In the genomic region with DNA sequence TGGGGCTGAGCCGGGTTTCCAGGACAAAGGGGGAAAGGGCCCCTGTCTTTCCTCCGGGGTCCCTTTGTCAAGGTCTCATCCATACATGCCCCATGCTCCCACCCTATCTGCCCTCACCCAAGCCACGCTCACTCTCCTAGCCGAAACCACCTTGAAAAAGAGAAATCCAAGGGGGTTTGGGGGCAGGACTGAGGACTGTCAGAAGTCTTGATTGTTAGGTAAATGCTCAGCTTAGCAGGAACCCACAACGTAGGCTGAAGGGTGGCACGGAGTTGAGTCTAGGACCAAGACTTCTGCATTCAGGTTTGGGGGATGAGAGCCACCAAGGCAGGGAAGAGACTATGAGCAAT, we compare ENCODE assay signal across 16 cellular contexts. TPM values are rescaled to one million over a fixed set of nuclear protein-coding genes. Genes with fewer than 3 reads are reported as not detected.
DNase-seq lines count a peak whose midpoint lies in the region; ATAC-seq, FAIRE-seq and TF ChIP-seq lines count a peak whose summit lies in the region.
"Had no signal": no experiment of that assay in that cellular context is flagged by ENCODE, and none has a peak within 500 bp of the region (broad histone marks: within the 10 kb centered on the region; RNA-seq: fewer than 3 reads in every experiment).

No MANE protein-coding gene starts in this region.

- peaks cover 33 to 36% of the 10 kb centered on the region in 2 experiments for H3K4me1 Mint-ChIP-seq in H9
- peaks cover 20% of the 10 kb centered on the region for H3K4me1 Mint-ChIP-seq in activated naive CD8-positive, alpha-beta T cell treated with anti-CD3 and anti-CD28 coated beads, Interleukin-2, amount 50 U/mL, for 24 hours
- H3K4me1 Mint-ChIP-seq in naive thymus-derived CD4-positive, alpha-beta T cell, result peaks cover 7 to 40% (median 34%) of the 10 kb centered on the region in 7 donors

- peaks cover 14% of the 10 kb centered on the region for H3K4me1 ChIP-seq in BE2C
- peaks cover 10% of the 10 kb centered on the region; the same call in 1 of the 2 replicates for H3K4me1 ChIP-seq in H9 (ENCODE audit: insufficient read depth, low read length)
- peaks cover 0 to 18% of the 10 kb centered on the region in 2 donors for H3K4me1 ChIP-seq in naive thymus-derived CD4-positive, alpha-beta T cell (ENCODE audit: control insufficient read depth in 2 of 2, insufficient read depth in 2 of 2, low read length in 2 of 2)
- H3K4me1 ChIP-seq: SJSA1 had no signal

- H3K79me1 ChIP-seq in H9 (ENCODE audit: insufficient read depth, low read depth, low read length, poor library complexity, severe bottlenecking), result no peaks in the 10 kb centered on the region

- H3K23me2 ChIP-seq in H9 (ENCODE audit: insufficient read length, low read depth, low read length, poor library complexity, severe bottlenecking), result no peaks in the 10 kb centered on the region

- H2AFZ ChIP-seq in H9 (ENCODE audit: low read length), result no peak overlapping the region

- no peak for DNase-seq in BE2C
- DNase-seq in H9, result peak; percentile 29
- DNase-seq in activated naive CD8-positive, alpha-beta T cell treated with anti-CD3 and anti-CD28 coated beads, Interleukin-2, amount 50 U/mL, for 24 hours, result no peak
- DNase-seq in naive thymus-derived CD4-positive, alpha-beta T cell, result no peak
- DNase-seq in RPMI8226, result no peak
- no peak for DNase-seq in UCSD-AML1 (lab: John Stamatoyannopoulos, UW; ENCODE audit: unreplicated experiment)
- DNase-seq in frontal cortex (ENCODE audit: low spot score in 2 of 2), result no peak
- no peak for DNase-seq in NCI-H146 (lab: John Stamatoyannopoulos, UW)
- DNase-seq: activated CD4-positive, alpha-beta T cell treated with anti-CD3 and anti-CD28 coated beads for 1 hour; NCI-H1417 treated with DMSO at 0.1 percent for 48 hours had no signal

- H3K14ac ChIP-seq in H9 (ENCODE audit: insufficient read depth, low read length), result no peak overlapping the region

- peaks cover 37% of the 10 kb centered on the region for H3K27me3 Mint-ChIP-seq in H9 (ENCODE audit: low read depth)
- H3K27me3 Mint-ChIP-seq in activated naive CD8-positive, alpha-beta T cell treated with anti-CD3 and anti-CD28 coated beads, Interleukin-2, amount 50 U/mL, for 24 hours, result no peaks in the 10 kb centered on the region
- H3K27me3 Mint-ChIP-seq in naive thymus-derived CD4-positive, alpha-beta T cell, result no peaks in the 10 kb centered on the region

- no peak overlapping the region for H4K8ac ChIP-seq in H9 (replicated peaks; ENCODE audit: insufficient read length, low read depth, low read length)

- H3K79me2 ChIP-seq in H9 (ENCODE audit: insufficient read depth, low read length), result no peaks in the 10 kb centered on the region

- no peak overlapping the region for H2AK5ac ChIP-seq in H9 (ENCODE audit: insufficient read length, low read length)

- H3K9me3 ChIP-seq in BE2C, result no peaks in the 10 kb centered on the region
- H3K9me3 ChIP-seq in H9 (ENCODE audit: control insufficient read depth, low read depth, low read length), result no peaks in the 10 kb centered on the region
- no peaks in the 10 kb centered on the region for H3K9me3 ChIP-seq in naive thymus-derived CD4-positive, alpha-beta T cell (ENCODE audit: control insufficient read depth in 2 of 3, low read length in 3 of 3)
- H3K9me3 ChIP-seq: esophagus muscularis mucosa, SJSA1 had no signal

- FAIRE-seq in frontal cortex (lab: Jason Lieb, UNC), result no peak
- FAIRE-seq: bronchial epithelial cell, HTR-8/SVneo had no signal

- no CpG with 5 or more reads among the region's 6 CpGs for WGBS in H9 (ENCODE audit: extremely low coverage, insufficient read length, low lambda C conversion rate)

- H3K4me2 ChIP-seq in H9 (ENCODE audit: insufficient read depth, insufficient read length, low read length), result no peak overlapping the region

- no peak overlapping the region for H3K4ac ChIP-seq in H9 (ENCODE audit: low read depth, low read length)

- H3K36me3 ChIP-seq in BE2C, result 0 out of 2 replicates have a peak, but pooled peaks cover under 1% of the 10 kb centered on the region
- H3K36me3 ChIP-seq in naive thymus-derived CD4-positive, alpha-beta T cell (ENCODE audit: control insufficient read depth in 2 of 3, insufficient read depth in 3 of 3, low read length in 3 of 3), result peaks cover 0 to 19% (median 2%) of the 10 kb centered on the region in 3 experiments

- no peaks in the 10 kb centered on the region for H3K9me3 Mint-ChIP-seq in H9
- H3K9me3 Mint-ChIP-seq in activated naive CD8-positive, alpha-beta T cell treated with anti-CD3 and anti-CD28 coated beads, Interleukin-2, amount 50 U/mL, for 24 hours, result no peaks in the 10 kb centered on the region
- H3K9me3 Mint-ChIP-seq in naive thymus-derived CD4-positive, alpha-beta T cell, result peaks cover 0 to 11% (median 0%) of the 10 kb centered on the region in 11 donors
- H3K9me3 Mint-ChIP-seq: mesothelial cell of epicardium had no signal

- H3T11ph ChIP-seq in H9 (ENCODE audit: low read length), result no peak overlapping the region

- no peak overlapping the region for H2BK20ac ChIP-seq in H9 (ENCODE audit: low read depth, low read length, poor library complexity, severe bottlenecking)

- H2BK12ac ChIP-seq in H9 (ENCODE audit: insufficient read length, low read depth, low read length), result no peak overlapping the region

- no peak overlapping the region for H4K91ac ChIP-seq in H9 (ENCODE audit: insufficient read length, low read depth, low read length)

- H2BK5ac ChIP-seq in H9 (ENCODE audit: insufficient read length, low read length), result no peak overlapping the region

- no peak overlapping the region for H3K27ac ChIP-seq in H9 (ENCODE audit: insufficient read length, low read depth, low read length)
- no peak overlapping the region for H3K27ac ChIP-seq in naive thymus-derived CD4-positive, alpha-beta T cell (ENCODE audit: low read depth, low read length)
- H3K27ac ChIP-seq: C4-2B, esophagus muscularis mucosa, SJSA1 had no signal

- H3K18ac ChIP-seq in H9 (ENCODE audit: insufficient read length, low read depth, low read length), result no peak overlapping the region

- no peak overlapping the region for H3K56ac ChIP-seq in H9 (ENCODE audit: insufficient read length, low read depth, low read length)

- no peak overlapping the region for H4K5ac ChIP-seq in H9 (ENCODE audit: insufficient read length, low read depth, low read length)

- peak overlapping the region in 1 of 3 experiments; percentile 78; a peak in 1 of 7 replicates for H3K27ac Mint-ChIP-seq in H9
- H3K27ac Mint-ChIP-seq in activated naive CD8-positive, alpha-beta T cell treated with anti-CD3 and anti-CD28 coated beads, Interleukin-2, amount 50 U/mL, for 24 hours, result no peak overlapping the region
- H3K27ac Mint-ChIP-seq in naive thymus-derived CD4-positive, alpha-beta T cell, result peak overlapping the region in 6 of 9 donors; percentile 40 to 80 (median 54)
- H3K27ac Mint-ChIP-seq: mesothelial cell of epicardium had no signal

- H2BK15ac ChIP-seq in H9 (ENCODE audit: low read depth, low read length), result no peak overlapping the region

- TF ChIP-seq CTCF in BE2C (IDR thresholded peaks at IDR 0.05; ENCODE audit: low read depth, low read length) (no peak), H9 (conservative IDR thresholded peaks at IDR 0.05) (no peak)

- POLR2A ChIA-PET in naive thymus-derived CD4-positive, alpha-beta T cell (lab: Charles Lee), result interaction anchor here (0.7 to 7.6 kb wide), 7 partner anchors 9 to 49 kb away, joined by 3 to 66 read pairs (median 24); a partner anchor contains a TSS

- H3K9ac ChIP-seq in H9 (ENCODE audit: extremely low read depth, insufficient read length, low read length), result no peak overlapping the region

- no peak overlapping the region for H3K23ac ChIP-seq in H9 (ENCODE audit: insufficient read length, low read depth, low read length)

- no peaks in the 10 kb centered on the region for H4K20me1 ChIP-seq in H9 (ENCODE audit: control insufficient read depth, insufficient read depth, insufficient read length)

- H3K36me3 Mint-ChIP-seq in H9 (ENCODE audit: insufficient read depth in 1 of 3, low read depth in 3 of 3), result peaks cover 0 to 7% (median 0%) of the 10 kb centered on the region in 3 experiments; a peak in 5 of 7 replicates
- peaks cover 9% of the 10 kb centered on the region for H3K36me3 Mint-ChIP-seq in activated naive CD8-positive, alpha-beta T cell treated with anti-CD3 and anti-CD28 coated beads, Interleukin-2, amount 50 U/mL, for 24 hours (ENCODE audit: low read depth)
- peaks cover 0 to 11% (median 0%) of the 10 kb centered on the region in 5 donors for H3K36me3 Mint-ChIP-seq in naive thymus-derived CD4-positive, alpha-beta T cell
- H3K36me3 Mint-ChIP-seq: mesothelial cell of epicardium had no signal

- CTCF ChIA-PET in naive thymus-derived CD4-positive, alpha-beta T cell (lab: Charles Lee), result interaction anchor here (0.6 to 1.2 kb wide), 2 partner anchors 9 to 426 kb away, joined by 3 read pairs; no protein-coding TSS in a partner anchor

- intact Hi-C loops in naive thymus-derived CD4-positive, alpha-beta T cell (cut with micrococcal nuclease), result no loop called here

- ATAC-seq in activated naive CD8-positive, alpha-beta T cell treated with anti-CD3 and anti-CD28 coated beads, Interleukin-2, amount 50 U/mL, for 24 hours, result peak; percentile 2
- ATAC-seq in naive thymus-derived CD4-positive, alpha-beta T cell, result no peak

- H3K4me3 Mint-ChIP-seq in H9, result 0 out of 5 replicates have a peak overlapping the region, but pooled peaks of 1 of the 2 experiments have one; percentile 23
- no peak overlapping the region for H3K4me3 Mint-ChIP-seq in activated naive CD8-positive, alpha-beta T cell treated with anti-CD3 and anti-CD28 coated beads, Interleukin-2, amount 50 U/mL, for 24 hours
- peak overlapping the region in 3 of 10 donors; percentile 21 to 35 (median 29) for H3K4me3 Mint-ChIP-seq in naive thymus-derived CD4-positive, alpha-beta T cell
- H3K4me3 Mint-ChIP-seq: mesothelial cell of epicardium had no signal

- H3K27me3 ChIP-seq in BE2C (no peaks in the 10 kb centered on the region), H9 (ENCODE audit: insufficient read depth, low read length) (no peaks in the 10 kb centered on the region)
- H3K27me3 ChIP-seq in naive thymus-derived CD4-positive, alpha-beta T cell (ENCODE audit: control insufficient read depth in 2 of 2, insufficient read depth in 2 of 2, low read length in 2 of 2), result no peaks in the 10 kb centered on the region
- H3K27me3 ChIP-seq: esophagus muscularis mucosa, SJSA1 had no signal

- H2BK120ac ChIP-seq in H9 (ENCODE audit: low read depth, low read length, poor library complexity, severe bottlenecking), result no peak overlapping the region

- peak overlapping the region; percentile 66; the same call in 1 of the 2 replicates for H3K4me3 ChIP-seq in BE2C (ENCODE audit: low read depth, low read length)
- no peak overlapping the region for H3K4me3 ChIP-seq in naive thymus-derived CD4-positive, alpha-beta T cell (ENCODE audit: low read length)
- H3K4me3 ChIP-seq: esophagus muscularis mucosa, SJSA1 had no signal

RNA-seq across cellular contexts. Expression of a gene that starts 0.7 kb away (rescaled TPM):
- polyA plus RNA-seq in BE2C (2012; ENCODE audit: insufficient read depth, insufficient read length, low read depth), result 207 TPM
- total RNA-seq in H9 (2021) (5.6 and 8.7 TPM in 2 replicates), frontal cortex (4.5 TPM)
- 1 to 10 TPM in 4 of 5 experiments, under 1 TPM in 1; 0.73 to 3.1 (median 1.8) TPM for total RNA-seq in naive thymus-derived CD4-positive, alpha-beta T cell
- polyA plus RNA-seq in naive thymus-derived CD4-positive, alpha-beta T cell, result not detected

RNA-seq across cellular contexts. Expression of a gene that starts 16.2 kb away (rescaled TPM):
- 21.3 TPM for polyA plus RNA-seq in BE2C (2012; ENCODE audit: insufficient read depth, insufficient read length, low read depth)
- total RNA-seq in H9 (2021), result 18.7 and 24.5 TPM in 2 replicates
- 10 to 100 TPM; 33.9 to 77.1 (median 48.9) TPM for total RNA-seq in naive thymus-derived CD4-positive, alpha-beta T cell
- polyA plus RNA-seq in naive thymus-derived CD4-positive, alpha-beta T cell, result 10 to 100 TPM; 18.2 to 20.4 TPM
- total RNA-seq in frontal cortex, result 3.7 TPM

RNA-seq across cellular contexts. Expression of a gene that starts 21.6 kb away (rescaled TPM):
- polyA plus RNA-seq in BE2C (2012; ENCODE audit: insufficient read depth, insufficient read length, low read depth), result 210 TPM
- total RNA-seq in H9 (2021) (51.3 and 52.8 TPM in 2 replicates), frontal cortex (48.1 TPM)
- total RNA-seq in naive thymus-derived CD4-positive, alpha-beta T cell, result 100 to 1,000 TPM; 112 to 182 (median 164) TPM
- polyA plus RNA-seq in naive thymus-derived CD4-positive, alpha-beta T cell, result 100 to 1,000 TPM; 171 to 217 TPM

RNA-seq across cellular contexts. Expression of a gene that starts 38.1 kb away (rescaled TPM):
- 21.3 TPM for polyA plus RNA-seq in BE2C (2012; ENCODE audit: insufficient read depth, insufficient read length, low read depth)
- total RNA-seq in H9 (2021), result 49.1 and 49.3 TPM in 2 replicates
- 10 to 100 TPM in 4 of 5 experiments, 1 to 10 TPM in 1; 7.7 to 33.1 (median 27.5) TPM for total RNA-seq in naive thymus-derived CD4-positive, alpha-beta T cell
- polyA plus RNA-seq in naive thymus-derived CD4-positive, alpha-beta T cell, result 10 to 100 TPM in 1 of 2 donors, 1 to 10 TPM in 1; 3.0 to 13.5 TPM
- 4.1 TPM for total RNA-seq in frontal cortex
- total RNA-seq: SJSA1 had no signal

RNA-seq across cellular contexts. Expression of a gene that starts 57.3 kb away (rescaled TPM):
- 398 TPM for polyA plus RNA-seq in BE2C (2012; ENCODE audit: insufficient read depth, insufficient read length, low read depth)
- total RNA-seq in H9 (2021), result 126 and 131 TPM in 2 replicates
- 100 to 1,000 TPM in 1 of 5 experiments, 10 to 100 TPM in 4; 55.1 to 118 (median 69.2) TPM for total RNA-seq in naive thymus-derived CD4-positive, alpha-beta T cell
- 10 to 100 TPM; 78.1 to 94.8 TPM for polyA plus RNA-seq in naive thymus-derived CD4-positive, alpha-beta T cell
- 46.1 TPM for total RNA-seq in frontal cortex
